In the genomic region with DNA sequence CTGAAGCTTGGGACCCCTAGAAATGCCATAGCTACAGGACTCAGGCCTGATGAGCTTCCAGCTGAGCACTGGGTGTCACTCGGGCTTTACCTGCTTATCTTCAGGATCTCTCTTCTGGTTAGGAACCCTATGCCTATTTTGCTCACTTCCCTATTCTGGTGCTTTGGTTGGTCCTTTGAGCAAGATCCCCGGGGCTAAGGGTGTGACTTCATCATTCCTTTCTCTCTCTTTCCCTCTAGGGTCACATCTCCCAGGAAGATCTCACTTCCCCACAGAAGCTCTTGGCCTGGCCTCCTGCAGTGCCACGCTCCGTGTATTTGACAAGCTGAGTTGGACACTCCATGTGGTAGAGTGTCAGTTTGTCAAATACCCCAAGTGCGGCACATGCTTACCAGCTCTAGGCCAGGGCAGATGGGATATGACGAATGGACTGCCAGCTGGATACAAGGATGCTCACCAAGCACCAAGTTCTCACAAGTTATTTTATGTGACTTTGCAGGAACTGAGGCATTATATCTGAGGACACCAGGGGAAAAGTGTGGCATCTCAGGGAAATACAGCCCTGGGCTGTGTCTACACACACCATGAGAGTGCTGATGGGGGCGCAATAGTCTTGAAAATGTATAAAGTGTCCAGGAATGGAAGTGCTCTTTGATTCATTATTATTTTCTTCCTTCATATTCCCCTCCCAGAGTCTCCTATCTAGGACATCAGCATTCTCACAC, we compare ENCODE assay signal across 1 cellular context.
A peak's percentile ranks its signal among the peaks of the same experiment; 100 is the strongest.
TF ChIP-seq lines count a peak whose summit lies in the region.

No MANE protein-coding gene starts in this region.

TF ChIP-seq in K562, 482 proteins besides CTCF, POLR2A, EP300 and RAD21 (continued from another document and continues in another):
- TF ChIP-seq, protein P1, sequence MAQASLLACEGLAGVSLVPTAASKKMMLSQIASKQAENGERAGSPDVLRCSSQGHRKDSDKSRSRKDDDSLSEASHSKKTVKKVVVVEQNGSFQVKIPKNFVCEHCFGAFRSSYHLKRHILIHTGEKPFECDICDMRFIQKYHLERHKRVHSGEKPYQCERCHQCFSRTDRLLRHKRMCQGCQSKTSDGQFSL (CRISPR knock-in tag; IDR thresholded peaks at IDR 0.05), result no peak
- TF ChIP-seq, protein P1 (tag; IDR thresholded peaks at IDR 0.05), result no peak
- TF ChIP-seq NR2C1 (IDR thresholded peaks at IDR 0.05) (no peak), NR2C1 (tag; IDR thresholded peaks at IDR 0.05) (no peak), SMARCE1 (IDR thresholded peaks at IDR 0.05) (no peak), ZNF175 (CRISPR knock-in tag; IDR thresholded peaks at IDR 0.05; ENCODE audit: low read depth) (no peak; the same call in 1 of the 2 replicates), SMAD1 (IDR thresholded peaks at IDR 0.05; ENCODE audit: low read depth, low read length, partially characterized antibody) (peak; percentile 61), PCBP2 (IDR thresholded peaks at IDR 0.05; ENCODE audit: low read depth, low read length, poor library complexity, severe bottlenecking) (no peak), NFE2 (IDR thresholded peaks at IDR 0.05; ENCODE audit: low read depth) (no peak), L3MBTL2 (IDR thresholded peaks at IDR 0.05) (peak; percentile 58), IFI16 (CRISPR knock-in tag; IDR thresholded peaks at IDR 0.05) (no peak), NELFE (IDR thresholded peaks at IDR 0.05; ENCODE audit: insufficient read depth, insufficient read length) (no peak), ZNF23 (CRISPR knock-in tag; IDR thresholded peaks at IDR 0.05) (no peak), POLR2B (IDR thresholded peaks at IDR 0.05; ENCODE audit: low read depth, partially characterized antibody) (peak; percentile 36), SREBF1 (IDR thresholded peaks at IDR 0.05; ENCODE audit: borderline replicate concordance, low read depth, low read length) (no peak)
- TF ChIP-seq, protein P2, sequence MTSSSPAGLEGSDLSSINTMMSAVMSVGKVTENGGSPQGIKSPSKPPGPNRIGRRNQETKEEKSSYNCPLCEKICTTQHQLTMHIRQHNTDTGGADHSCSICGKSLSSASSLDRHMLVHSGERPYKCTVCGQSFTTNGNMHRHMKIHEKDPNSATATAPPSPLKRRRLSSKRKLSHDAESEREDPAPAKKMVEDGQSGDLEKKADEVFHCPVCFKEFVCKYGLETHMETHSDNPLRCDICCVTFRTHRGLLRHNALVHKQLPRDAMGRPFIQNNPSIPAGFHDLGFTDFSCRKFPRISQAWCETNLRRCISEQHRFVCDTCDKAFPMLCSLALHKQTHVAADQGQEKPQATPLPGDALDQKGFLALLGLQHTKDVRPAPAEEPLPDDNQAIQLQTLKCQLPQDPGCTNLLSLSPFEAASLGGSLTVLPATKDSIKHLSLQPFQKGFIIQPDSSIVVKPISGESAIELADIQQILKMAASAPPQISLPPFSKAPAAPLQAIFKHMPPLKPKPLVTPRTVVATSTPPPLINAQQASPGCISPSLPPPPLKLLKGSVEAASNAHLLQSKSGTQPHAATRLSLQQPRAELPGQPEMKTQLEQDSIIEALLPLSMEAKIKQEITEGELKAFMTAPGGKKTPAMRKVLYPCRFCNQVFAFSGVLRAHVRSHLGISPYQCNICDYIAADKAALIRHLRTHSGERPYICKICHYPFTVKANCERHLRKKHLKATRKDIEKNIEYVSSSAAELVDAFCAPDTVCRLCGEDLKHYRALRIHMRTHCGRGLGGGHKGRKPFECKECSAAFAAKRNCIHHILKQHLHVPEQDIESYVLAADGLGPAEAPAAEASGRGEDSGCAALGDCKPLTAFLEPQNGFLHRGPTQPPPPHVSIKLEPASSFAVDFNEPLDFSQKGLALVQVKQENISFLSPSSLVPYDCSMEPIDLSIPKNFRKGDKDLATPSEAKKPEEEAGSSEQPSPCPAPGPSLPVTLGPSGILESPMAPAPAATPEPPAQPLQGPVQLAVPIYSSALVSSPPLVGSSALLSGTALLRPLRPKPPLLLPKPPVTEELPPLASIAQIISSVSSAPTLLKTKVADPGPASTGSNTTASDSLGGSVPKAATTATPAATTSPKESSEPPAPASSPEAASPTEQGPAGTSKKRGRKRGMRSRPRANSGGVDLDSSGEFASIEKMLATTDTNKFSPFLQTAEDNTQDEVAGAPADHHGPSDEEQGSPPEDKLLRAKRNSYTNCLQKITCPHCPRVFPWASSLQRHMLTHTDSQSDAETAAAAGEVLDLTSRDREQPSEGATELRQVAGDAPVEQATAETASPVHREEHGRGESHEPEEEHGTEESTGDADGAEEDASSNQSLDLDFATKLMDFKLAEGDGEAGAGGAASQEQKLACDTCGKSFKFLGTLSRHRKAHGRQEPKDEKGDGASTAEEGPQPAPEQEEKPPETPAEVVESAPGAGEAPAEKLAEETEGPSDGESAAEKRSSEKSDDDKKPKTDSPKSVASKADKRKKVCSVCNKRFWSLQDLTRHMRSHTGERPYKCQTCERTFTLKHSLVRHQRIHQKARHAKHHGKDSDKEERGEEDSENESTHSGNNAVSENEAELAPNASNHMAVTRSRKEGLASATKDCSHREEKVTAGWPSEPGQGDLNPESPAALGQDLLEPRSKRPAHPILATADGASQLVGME (CRISPR knock-in tag; IDR thresholded peaks at IDR 0.05), result no peak
- TF ChIP-seq, protein P3, sequence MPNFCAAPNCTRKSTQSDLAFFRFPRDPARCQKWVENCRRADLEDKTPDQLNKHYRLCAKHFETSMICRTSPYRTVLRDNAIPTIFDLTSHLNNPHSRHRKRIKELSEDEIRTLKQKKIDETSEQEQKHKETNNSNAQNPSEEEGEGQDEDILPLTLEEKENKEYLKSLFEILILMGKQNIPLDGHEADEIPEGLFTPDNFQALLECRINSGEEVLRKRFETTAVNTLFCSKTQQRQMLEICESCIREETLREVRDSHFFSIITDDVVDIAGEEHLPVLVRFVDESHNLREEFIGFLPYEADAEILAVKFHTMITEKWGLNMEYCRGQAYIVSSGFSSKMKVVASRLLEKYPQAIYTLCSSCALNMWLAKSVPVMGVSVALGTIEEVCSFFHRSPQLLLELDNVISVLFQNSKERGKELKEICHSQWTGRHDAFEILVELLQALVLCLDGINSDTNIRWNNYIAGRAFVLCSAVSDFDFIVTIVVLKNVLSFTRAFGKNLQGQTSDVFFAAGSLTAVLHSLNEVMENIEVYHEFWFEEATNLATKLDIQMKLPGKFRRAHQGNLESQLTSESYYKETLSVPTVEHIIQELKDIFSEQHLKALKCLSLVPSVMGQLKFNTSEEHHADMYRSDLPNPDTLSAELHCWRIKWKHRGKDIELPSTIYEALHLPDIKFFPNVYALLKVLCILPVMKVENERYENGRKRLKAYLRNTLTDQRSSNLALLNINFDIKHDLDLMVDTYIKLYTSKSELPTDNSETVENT (CRISPR knock-in tag; IDR thresholded peaks at IDR 0.05), result no peak
- TF ChIP-seq, protein P4, sequence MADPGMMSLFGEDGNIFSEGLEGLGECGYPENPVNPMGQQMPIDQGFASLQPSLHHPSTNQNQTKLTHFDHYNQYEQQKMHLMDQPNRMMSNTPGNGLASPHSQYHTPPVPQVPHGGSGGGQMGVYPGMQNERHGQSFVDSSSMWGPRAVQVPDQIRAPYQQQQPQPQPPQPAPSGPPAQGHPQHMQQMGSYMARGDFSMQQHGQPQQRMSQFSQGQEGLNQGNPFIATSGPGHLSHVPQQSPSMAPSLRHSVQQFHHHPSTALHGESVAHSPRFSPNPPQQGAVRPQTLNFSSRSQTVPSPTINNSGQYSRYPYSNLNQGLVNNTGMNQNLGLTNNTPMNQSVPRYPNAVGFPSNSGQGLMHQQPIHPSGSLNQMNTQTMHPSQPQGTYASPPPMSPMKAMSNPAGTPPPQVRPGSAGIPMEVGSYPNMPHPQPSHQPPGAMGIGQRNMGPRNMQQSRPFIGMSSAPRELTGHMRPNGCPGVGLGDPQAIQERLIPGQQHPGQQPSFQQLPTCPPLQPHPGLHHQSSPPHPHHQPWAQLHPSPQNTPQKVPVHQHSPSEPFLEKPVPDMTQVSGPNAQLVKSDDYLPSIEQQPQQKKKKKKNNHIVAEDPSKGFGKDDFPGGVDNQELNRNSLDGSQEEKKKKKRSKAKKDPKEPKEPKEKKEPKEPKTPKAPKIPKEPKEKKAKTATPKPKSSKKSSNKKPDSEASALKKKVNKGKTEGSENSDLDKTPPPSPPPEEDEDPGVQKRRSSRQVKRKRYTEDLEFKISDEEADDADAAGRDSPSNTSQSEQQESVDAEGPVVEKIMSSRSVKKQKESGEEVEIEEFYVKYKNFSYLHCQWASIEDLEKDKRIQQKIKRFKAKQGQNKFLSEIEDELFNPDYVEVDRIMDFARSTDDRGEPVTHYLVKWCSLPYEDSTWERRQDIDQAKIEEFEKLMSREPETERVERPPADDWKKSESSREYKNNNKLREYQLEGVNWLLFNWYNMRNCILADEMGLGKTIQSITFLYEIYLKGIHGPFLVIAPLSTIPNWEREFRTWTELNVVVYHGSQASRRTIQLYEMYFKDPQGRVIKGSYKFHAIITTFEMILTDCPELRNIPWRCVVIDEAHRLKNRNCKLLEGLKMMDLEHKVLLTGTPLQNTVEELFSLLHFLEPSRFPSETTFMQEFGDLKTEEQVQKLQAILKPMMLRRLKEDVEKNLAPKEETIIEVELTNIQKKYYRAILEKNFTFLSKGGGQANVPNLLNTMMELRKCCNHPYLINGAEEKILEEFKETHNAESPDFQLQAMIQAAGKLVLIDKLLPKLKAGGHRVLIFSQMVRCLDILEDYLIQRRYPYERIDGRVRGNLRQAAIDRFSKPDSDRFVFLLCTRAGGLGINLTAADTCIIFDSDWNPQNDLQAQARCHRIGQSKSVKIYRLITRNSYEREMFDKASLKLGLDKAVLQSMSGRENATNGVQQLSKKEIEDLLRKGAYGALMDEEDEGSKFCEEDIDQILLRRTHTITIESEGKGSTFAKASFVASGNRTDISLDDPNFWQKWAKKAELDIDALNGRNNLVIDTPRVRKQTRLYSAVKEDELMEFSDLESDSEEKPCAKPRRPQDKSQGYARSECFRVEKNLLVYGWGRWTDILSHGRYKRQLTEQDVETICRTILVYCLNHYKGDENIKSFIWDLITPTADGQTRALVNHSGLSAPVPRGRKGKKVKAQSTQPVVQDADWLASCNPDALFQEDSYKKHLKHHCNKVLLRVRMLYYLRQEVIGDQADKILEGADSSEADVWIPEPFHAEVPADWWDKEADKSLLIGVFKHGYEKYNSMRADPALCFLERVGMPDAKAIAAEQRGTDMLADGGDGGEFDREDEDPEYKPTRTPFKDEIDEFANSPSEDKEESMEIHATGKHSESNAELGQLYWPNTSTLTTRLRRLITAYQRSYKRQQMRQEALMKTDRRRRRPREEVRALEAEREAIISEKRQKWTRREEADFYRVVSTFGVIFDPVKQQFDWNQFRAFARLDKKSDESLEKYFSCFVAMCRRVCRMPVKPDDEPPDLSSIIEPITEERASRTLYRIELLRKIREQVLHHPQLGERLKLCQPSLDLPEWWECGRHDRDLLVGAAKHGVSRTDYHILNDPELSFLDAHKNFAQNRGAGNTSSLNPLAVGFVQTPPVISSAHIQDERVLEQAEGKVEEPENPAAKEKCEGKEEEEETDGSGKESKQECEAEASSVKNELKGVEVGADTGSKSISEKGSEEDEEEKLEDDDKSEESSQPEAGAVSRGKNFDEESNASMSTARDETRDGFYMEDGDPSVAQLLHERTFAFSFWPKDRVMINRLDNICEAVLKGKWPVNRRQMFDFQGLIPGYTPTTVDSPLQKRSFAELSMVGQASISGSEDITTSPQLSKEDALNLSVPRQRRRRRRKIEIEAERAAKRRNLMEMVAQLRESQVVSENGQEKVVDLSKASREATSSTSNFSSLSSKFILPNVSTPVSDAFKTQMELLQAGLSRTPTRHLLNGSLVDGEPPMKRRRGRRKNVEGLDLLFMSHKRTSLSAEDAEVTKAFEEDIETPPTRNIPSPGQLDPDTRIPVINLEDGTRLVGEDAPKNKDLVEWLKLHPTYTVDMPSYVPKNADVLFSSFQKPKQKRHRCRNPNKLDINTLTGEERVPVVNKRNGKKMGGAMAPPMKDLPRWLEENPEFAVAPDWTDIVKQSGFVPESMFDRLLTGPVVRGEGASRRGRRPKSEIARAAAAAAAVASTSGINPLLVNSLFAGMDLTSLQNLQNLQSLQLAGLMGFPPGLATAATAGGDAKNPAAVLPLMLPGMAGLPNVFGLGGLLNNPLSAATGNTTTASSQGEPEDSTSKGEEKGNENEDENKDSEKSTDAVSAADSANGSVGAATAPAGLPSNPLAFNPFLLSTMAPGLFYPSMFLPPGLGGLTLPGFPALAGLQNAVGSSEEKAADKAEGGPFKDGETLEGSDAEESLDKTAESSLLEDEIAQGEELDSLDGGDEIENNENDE (IDR thresholded peaks at IDR 0.05; ENCODE audit: low read depth, low read length), result no peak
- TF ChIP-seq, protein P5, sequence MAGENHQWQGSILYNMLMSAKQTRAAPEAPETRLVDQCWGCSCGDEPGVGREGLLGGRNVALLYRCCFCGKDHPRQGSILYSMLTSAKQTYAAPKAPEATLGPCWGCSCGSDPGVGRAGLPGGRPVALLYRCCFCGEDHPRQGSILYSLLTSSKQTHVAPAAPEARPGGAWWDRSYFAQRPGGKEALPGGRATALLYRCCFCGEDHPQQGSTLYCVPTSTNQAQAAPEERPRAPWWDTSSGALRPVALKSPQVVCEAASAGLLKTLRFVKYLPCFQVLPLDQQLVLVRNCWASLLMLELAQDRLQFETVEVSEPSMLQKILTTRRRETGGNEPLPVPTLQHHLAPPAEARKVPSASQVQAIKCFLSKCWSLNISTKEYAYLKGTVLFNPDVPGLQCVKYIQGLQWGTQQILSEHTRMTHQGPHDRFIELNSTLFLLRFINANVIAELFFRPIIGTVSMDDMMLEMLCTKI (IDR thresholded peaks at IDR 0.05; ENCODE audit: partially characterized antibody), result no peak
- TF ChIP-seq, protein P6, sequence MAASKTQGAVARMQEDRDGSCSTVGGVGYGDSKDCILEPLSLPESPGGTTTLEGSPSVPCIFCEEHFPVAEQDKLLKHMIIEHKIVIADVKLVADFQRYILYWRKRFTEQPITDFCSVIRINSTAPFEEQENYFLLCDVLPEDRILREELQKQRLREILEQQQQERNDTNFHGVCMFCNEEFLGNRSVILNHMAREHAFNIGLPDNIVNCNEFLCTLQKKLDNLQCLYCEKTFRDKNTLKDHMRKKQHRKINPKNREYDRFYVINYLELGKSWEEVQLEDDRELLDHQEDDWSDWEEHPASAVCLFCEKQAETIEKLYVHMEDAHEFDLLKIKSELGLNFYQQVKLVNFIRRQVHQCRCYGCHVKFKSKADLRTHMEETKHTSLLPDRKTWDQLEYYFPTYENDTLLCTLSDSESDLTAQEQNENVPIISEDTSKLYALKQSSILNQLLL (CRISPR knock-in tag; IDR thresholded peaks at IDR 0.05; ENCODE audit: borderline replicate concordance), result no peak
- TF ChIP-seq, protein P7, sequence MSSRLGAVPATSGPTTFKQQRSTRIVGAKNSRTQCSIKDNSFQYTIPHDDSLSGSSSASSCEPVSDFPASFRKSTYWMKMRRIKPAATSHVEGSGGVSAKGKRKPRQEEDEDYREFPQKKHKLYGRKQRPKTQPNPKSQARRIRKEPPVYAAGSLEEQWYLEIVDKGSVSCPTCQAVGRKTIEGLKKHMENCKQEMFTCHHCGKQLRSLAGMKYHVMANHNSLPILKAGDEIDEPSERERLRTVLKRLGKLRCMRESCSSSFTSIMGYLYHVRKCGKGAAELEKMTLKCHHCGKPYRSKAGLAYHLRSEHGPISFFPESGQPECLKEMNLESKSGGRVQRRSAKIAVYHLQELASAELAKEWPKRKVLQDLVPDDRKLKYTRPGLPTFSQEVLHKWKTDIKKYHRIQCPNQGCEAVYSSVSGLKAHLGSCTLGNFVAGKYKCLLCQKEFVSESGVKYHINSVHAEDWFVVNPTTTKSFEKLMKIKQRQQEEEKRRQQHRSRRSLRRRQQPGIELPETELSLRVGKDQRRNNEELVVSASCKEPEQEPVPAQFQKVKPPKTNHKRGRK (tag; IDR thresholded peaks at IDR 0.05), result no peak
